In the genomic region with DNA sequence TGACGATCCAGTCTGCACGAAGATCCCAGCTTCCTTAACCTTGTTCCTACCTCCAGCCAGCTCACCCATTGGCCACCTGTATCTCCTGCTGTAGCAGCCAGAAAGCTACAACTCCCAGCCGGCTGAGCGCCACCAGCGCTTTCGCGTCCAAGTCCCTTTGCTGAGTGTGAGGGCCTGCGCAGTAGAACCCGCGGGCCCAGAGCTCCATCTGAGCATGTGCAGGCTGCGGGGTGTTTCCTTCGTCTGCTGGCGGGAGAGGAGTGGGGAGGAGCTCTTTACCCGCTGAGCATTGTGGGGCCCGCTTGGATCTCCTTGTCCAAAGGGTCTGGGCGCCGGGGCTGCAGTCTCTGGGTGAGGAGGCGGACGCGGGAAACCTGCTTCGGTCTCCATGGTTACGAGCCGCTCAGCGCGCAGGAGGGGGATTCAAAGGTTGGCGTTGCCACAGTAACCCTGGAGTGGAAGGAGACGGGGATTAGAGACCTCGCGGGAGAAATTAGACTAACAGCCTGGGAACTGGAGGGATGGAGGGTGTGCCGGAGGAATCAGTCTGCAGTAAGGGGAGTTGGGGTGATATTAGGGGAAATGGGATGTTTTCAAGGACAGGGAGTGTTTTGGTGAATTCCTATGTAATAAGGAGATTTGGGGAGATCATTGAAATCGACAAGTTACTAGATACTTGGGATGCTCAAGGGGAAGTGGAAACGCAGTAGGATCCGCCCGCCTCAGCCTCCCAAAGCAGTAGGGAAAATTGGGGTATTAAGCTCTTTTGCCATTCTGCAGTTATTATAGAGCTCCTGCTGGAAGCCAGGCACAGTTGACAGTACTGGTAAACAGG, we compare ENCODE assay signal across 8 cellular contexts. TPM values are rescaled to one million over a fixed set of nuclear protein-coding genes. Genes with fewer than 3 reads are reported as not detected.
A peak's percentile ranks its signal among the peaks of the same experiment; 100 is the strongest.
DNase-seq lines count a peak whose midpoint lies in the region; ATAC-seq and TF ChIP-seq lines count a peak whose summit lies in the region.

No MANE protein-coding gene starts in this region.

- ATAC-seq in HG02588 (IDR thresholded peaks at IDR 0.05; ENCODE audit: unreplicated experiment) (peak; percentile 87), thoracic aorta (ENCODE audit: insufficient number of reproducible peaks, low FRiP score, low read depth) (peak; percentile 64)
- peak; percentile 99 for ATAC-seq in activated naive CD4-positive, alpha-beta T cell treated with anti-CD3 and anti-CD28 coated beads, Interleukin-2, amount 50 U/mL, for 72 hours

- H3K4me2 ChIP-seq in osteoblast (ENCODE audit: insufficient read depth, low read length) = peak overlapping the region; percentile 82

- peaks cover 7% of the 10 kb centered on the region for H3K79me2 ChIP-seq in osteoblast (ENCODE audit: insufficient read depth, low read length)

- H3K27ac ChIP-seq in SK-N-MC (peak overlapping the region; percentile 64), osteoblast (ENCODE audit: low read depth, low read length) (peak overlapping the region; percentile 74), thoracic aorta (peak overlapping the region; percentile 13 to 53)

- intact Hi-C loops in head of caudate nucleus (cut with DNase I) = loop anchor here (2.0 kb wide), 1 partner anchor 33 kb away; a partner anchor contains a TSS

- no peaks in the 10 kb centered on the region for H3K27me3 ChIP-seq in GM06990 (replicated peaks; ENCODE audit: control insufficient read depth, insufficient read depth, low read length)
- H3K27me3 ChIP-seq in osteoblast (ENCODE audit: insufficient read depth, low read length) = no peaks in the 10 kb centered on the region
- no peaks in the 10 kb centered on the region for H3K27me3 ChIP-seq in thoracic aorta (replicated peaks; ENCODE audit: insufficient read depth)

- H3K36me3 Mint-ChIP-seq in activated naive CD4-positive, alpha-beta T cell treated with anti-CD3 and anti-CD28 coated beads, Interleukin-2, amount 50 U/mL, for 72 hours = peaks cover 0 to 6% of the 10 kb centered on the region in 2 donors

- H3K9me3 Mint-ChIP-seq in activated naive CD4-positive, alpha-beta T cell treated with anti-CD3 and anti-CD28 coated beads, Interleukin-2, amount 50 U/mL, for 72 hours = peaks cover 0 to 3% of the 10 kb centered on the region in 2 donors

- H3K4me1 ChIP-seq in osteoblast (ENCODE audit: insufficient read depth, low read length) (peaks cover 13% of the 10 kb centered on the region), thoracic aorta (ENCODE audit: control insufficient read depth in 1 of 2, low read depth in 2 of 2) (peaks cover 8 to 12% of the 10 kb centered on the region in 2 donors)

- H3K4me3 ChIP-seq in GM06990 (replicated peaks; ENCODE audit: low read depth, low read length) (peak overlapping the region; percentile 91), SK-N-MC (peak overlapping the region; percentile 80), osteoblast (ENCODE audit: insufficient read depth, low read length) (peak overlapping the region; percentile 85), thoracic aorta (peak overlapping the region; percentile 83)

- no peaks in the 10 kb centered on the region for H3K9me3 ChIP-seq in SK-N-MC (ENCODE audit: low read depth, low read length)
- no peaks in the 10 kb centered on the region for H3K9me3 ChIP-seq in osteoblast (ENCODE audit: low read depth, low read length)
- no peaks in the 10 kb centered on the region for H3K9me3 ChIP-seq in thoracic aorta

- no peak for TF ChIP-seq CTCF in GM06990 (IDR thresholded peaks at IDR 0.05; ENCODE audit: insufficient read depth, low read length, poor library complexity, severe bottlenecking)
- no peak for TF ChIP-seq CTCF in osteoblast (IDR thresholded peaks at IDR 0.05; ENCODE audit: extremely low read depth, low read depth, low read length)
- no peak for TF ChIP-seq CTCF in thoracic aorta (IDR thresholded peaks at IDR 0.05)

- DNase-seq in GM06990 (ENCODE audit: extremely low read depth, insufficient read length) (peak; percentile 89), NCI-H1092 (lab: John Stamatoyannopoulos, UW) (peak; percentile 97), SK-N-MC (ENCODE audit: low read depth, low spot score) (peak; percentile 87), head of caudate nucleus (peak; percentile 93 to 99 (median 97)), osteoblast (ENCODE audit: insufficient read length, low spot score, missing footprints) (peak; percentile 98), thoracic aorta (ENCODE audit: low spot score) (peak; percentile 67)
- peak; percentile 88 to 93 for DNase-seq in activated naive CD4-positive, alpha-beta T cell treated with anti-CD3 and anti-CD28 coated beads, Interleukin-2, amount 50 U/mL, for 72 hours (ENCODE audit: low spot score in 2 of 2)

- H3K36me3 ChIP-seq in GM06990 (ENCODE audit: control insufficient read depth, insufficient read depth, low read length) (no peaks in the 10 kb centered on the region), SK-N-MC (ENCODE audit: insufficient read depth, low read length) (peaks cover 4% of the 10 kb centered on the region; the same call in 1 of the 2 replicates), osteoblast (ENCODE audit: insufficient read depth, low read length) (no peaks in the 10 kb centered on the region), thoracic aorta (no peaks in the 10 kb centered on the region)

- no peak overlapping the region for H3K27ac Mint-ChIP-seq in activated naive CD4-positive, alpha-beta T cell treated with anti-CD3 and anti-CD28 coated beads, Interleukin-2, amount 50 U/mL, for 72 hours

- peak overlapping the region; percentile 93 for H2AFZ ChIP-seq in osteoblast (ENCODE audit: low read length)

- H3K9ac ChIP-seq in SK-N-MC (ENCODE audit: insufficient read length) = peak overlapping the region; percentile 81

- no peaks in the 10 kb centered on the region for H4K20me1 ChIP-seq in osteoblast (ENCODE audit: insufficient read depth, low read length)

RNA-seq across cellular contexts. Expression of a gene that starts 33.5 kb away (rescaled TPM):
- total RNA-seq in activated naive CD4-positive, alpha-beta T cell treated with anti-CD3 and anti-CD28 coated beads, Interleukin-2, amount 50 U/mL, for 72 hours = 10 to 100 TPM in 1 of 2 donors, 1 to 10 TPM in 1; 9.0 to 10.2 TPM
- 1.5 and 2.2 TPM in 2 replicates for total RNA-seq in osteoblast
- 1 to 10 TPM; 4.4 to 9.3 TPM for total RNA-seq in thoracic aorta

RNA-seq across cellular contexts. Expression of a gene that starts 33.9 kb away (rescaled TPM):
- 100 to 1,000 TPM; 180 to 231 TPM for total RNA-seq in activated naive CD4-positive, alpha-beta T cell treated with anti-CD3 and anti-CD28 coated beads, Interleukin-2, amount 50 U/mL, for 72 hours
- total RNA-seq in osteoblast (10.0 and 11.9 TPM in 2 replicates), thoracic aorta (10 to 100 TPM in 1 of 2 donors, 1 to 10 TPM in 1; 5.4 to 23.2 TPM)

RNA-seq across cellular contexts. Expression of a gene that starts 51.7 kb away (rescaled TPM):
- total RNA-seq in activated naive CD4-positive, alpha-beta T cell treated with anti-CD3 and anti-CD28 coated beads, Interleukin-2, amount 50 U/mL, for 72 hours = 100 to 1,000 TPM in 1 of 2 donors, 10 to 100 TPM in 1; 99.5 to 147 TPM
- 17.4 and 18.0 TPM in 2 replicates for total RNA-seq in osteoblast
- 10 to 100 TPM; 40.8 to 50.9 TPM for total RNA-seq in thoracic aorta

Comparison
In these comparisons a context has a peak if more than half of its experiments do, and no peak if none do; other contexts are left out.
1. Peak in every context shown above with its lines: DNase-seq, ATAC-seq, H3K4me3 ChIP-seq and H3K27ac ChIP-seq.
2. RNA of a gene that starts 33.9 kb away (total RNA-seq): 180 to 231 TPM in activated naive CD4-positive, alpha-beta T cell treated with anti-CD3 and anti-CD28 coated beads, Interleukin-2, amount 50 U/mL, for 72 hours; 5.4 to 23.2 TPM in thoracic aorta and 10.0 to 11.9 TPM in osteoblast; every median in the first group is over 4 times any median in the second.